ENCODE assay signal across 1 cellular context in genomic region chr3:82353281-82354171, GRCh38.
TF ChIP-seq lines count a peak whose summit lies in the region.

No MANE protein-coding gene starts in this region.

TF ChIP-seq in IMR-90, 13 proteins besides CTCF, POLR2A, EP300 and RAD21:
- TF ChIP-seq MXI1 (IDR thresholded peaks at IDR 0.05; ENCODE audit: borderline replicate concordance, low read depth, low read length) (no peak), MAFK (IDR thresholded peaks at IDR 0.05; ENCODE audit: low read depth, low read length) (peak; percentile 23; the same call in 1 of the 2 replicates)
